ENCODE assay signal across 9 cellular contexts in the genomic region with DNA sequence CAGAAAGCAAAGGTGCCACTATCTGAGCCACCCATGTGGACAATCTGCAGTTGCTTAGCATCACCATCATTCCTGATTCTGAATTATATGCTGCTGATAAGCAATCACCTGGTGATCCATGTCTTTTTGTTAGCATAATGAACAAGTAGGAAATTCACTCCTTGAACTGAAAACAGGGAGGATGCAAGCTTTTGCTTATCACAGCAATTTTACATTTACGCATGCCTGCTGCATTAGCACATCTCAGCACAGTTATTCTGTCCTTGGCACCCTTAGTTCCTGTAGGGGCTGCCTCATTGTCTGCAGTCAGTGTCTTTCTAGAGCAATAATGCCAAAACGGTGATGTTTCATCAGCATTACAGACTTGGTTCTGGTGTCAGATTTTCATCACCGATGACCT.
"Had no signal": no experiment of that assay in that cellular context is flagged by ENCODE, and none has a peak within 500 bp of the region (broad histone marks: within the 10 kb centered on the region; RNA-seq: fewer than 3 reads in every experiment).

No MANE protein-coding gene starts in this region.

- H3K27ac ChIP-seq: GM23248, HL-60 had no signal

- H3K36me3 ChIP-seq: HAP-1 had no signal

- H3K4me1 ChIP-seq: HAP-1 had no signal

- ATAC-seq: HCT116 had no signal

- H2AFZ ChIP-seq: GM23248 had no signal

- H3K9me3 ChIP-seq: HAP-1 had no signal

- H3K4me3 ChIP-seq: GM23248, HAP-1 had no signal

- DNase-seq: GM23248, GOT3, H7, HFFc6, Kasumi-1, KG1 had no signal

- H3K9ac ChIP-seq: GM23248 had no signal
